In the genomic region with DNA sequence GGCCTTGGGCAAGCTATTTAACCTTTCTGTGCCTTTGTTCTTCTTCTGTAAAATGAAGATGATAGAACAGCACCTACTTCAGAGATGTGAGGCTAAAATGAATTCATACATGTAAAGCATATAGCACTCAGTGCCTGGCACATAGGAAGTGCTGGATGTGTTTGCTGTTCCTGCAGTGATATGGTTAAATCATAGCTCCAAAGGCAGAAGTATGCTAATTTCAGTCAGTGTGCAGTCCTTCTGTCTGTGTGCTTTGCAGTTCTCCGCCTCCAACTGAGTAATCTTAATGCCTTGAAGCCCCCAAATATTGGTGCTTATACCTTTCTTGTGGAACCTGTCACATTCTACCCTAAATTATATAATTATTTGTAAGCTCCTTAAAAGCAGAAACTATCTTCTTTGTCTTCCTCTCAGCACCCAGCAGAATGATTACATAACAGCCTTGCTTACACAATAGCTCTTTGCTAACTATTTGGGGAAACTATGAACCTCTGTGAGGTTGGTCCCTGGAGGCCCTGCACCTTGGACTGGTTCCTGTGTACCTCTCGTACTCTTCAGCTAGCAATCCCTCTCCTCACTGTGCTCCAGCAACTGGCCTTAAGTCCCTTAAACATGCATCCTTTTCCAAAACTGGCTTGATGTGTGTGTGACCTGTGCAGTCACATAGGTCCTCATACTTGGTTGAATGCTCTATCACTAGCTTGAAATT, we compare ENCODE assay signal across 12 cellular contexts. TPM values are rescaled to one million over a fixed set of nuclear protein-coding genes. Genes with fewer than 3 reads are reported as not detected.
A peak's percentile ranks its signal among the peaks of the same experiment; 100 is the strongest.
DNase-seq lines count a peak whose midpoint lies in the region; ATAC-seq and TF ChIP-seq lines count a peak whose summit lies in the region.
"Had no signal": no experiment of that assay in that cellular context is flagged by ENCODE, and none has a peak within 500 bp of the region (broad histone marks: within the 10 kb centered on the region; RNA-seq: fewer than 3 reads in every experiment).

No MANE protein-coding gene starts in this region.

- peak overlapping the region in 2 of 3 donors; percentile 17 to 48 for H3K27ac Mint-ChIP-seq in CD4-positive, CD25-positive, alpha-beta regulatory T cell
- H3K27ac Mint-ChIP-seq in endothelial cell (ENCODE audit: unreplicated experiment) = peak overlapping the region; percentile 0
- H3K27ac Mint-ChIP-seq in naive thymus-derived CD4-positive, alpha-beta T cell = peak overlapping the region in 2 of 9 donors; percentile 24 to 40
- H3K27ac Mint-ChIP-seq: activated naive CD4-positive, alpha-beta T cell treated with anti-CD3 and anti-CD28 coated beads, Interleukin-2, amount 50 U/mL, for 24 hours had no signal

- H3K27me3 Mint-ChIP-seq in CD4-positive, CD25-positive, alpha-beta regulatory T cell = no peaks in the 10 kb centered on the region
- H3K27me3 Mint-ChIP-seq in endothelial cell (ENCODE audit: unreplicated experiment) = no peaks in the 10 kb centered on the region
- H3K27me3 Mint-ChIP-seq in naive thymus-derived CD4-positive, alpha-beta T cell = no peaks in the 10 kb centered on the region
- H3K27me3 Mint-ChIP-seq: activated naive CD4-positive, alpha-beta T cell treated with anti-CD3 and anti-CD28 coated beads, Interleukin-2, amount 50 U/mL, for 24 hours had no signal

- H3K4me1 Mint-ChIP-seq in CD4-positive, CD25-positive, alpha-beta regulatory T cell = peaks cover 11 to 27% (median 22%) of the 10 kb centered on the region in 4 donors
- peaks cover 12% of the 10 kb centered on the region for H3K4me1 Mint-ChIP-seq in endothelial cell (ENCODE audit: unreplicated experiment)
- peaks cover 14 to 26% (median 16%) of the 10 kb centered on the region in 7 donors for H3K4me1 Mint-ChIP-seq in naive thymus-derived CD4-positive, alpha-beta T cell

- H3K4me1 ChIP-seq in CD4-positive, CD25-positive, alpha-beta regulatory T cell (ENCODE audit: control insufficient read depth, insufficient read depth, low read length, poor library complexity, severe bottlenecking) = peaks cover 8% of the 10 kb centered on the region
- H3K4me1 ChIP-seq in naive thymus-derived CD4-positive, alpha-beta T cell (ENCODE audit: control insufficient read depth in 2 of 2, insufficient read depth in 2 of 2, low read length in 2 of 2) = no peaks in the 10 kb centered on the region
- H3K4me1 ChIP-seq: uterus had no signal

- TF ChIP-seq CTCF in endothelial cell (IDR thresholded peaks at IDR 0.05; ENCODE audit: unreplicated experiment) = no peak

- no peak for ATAC-seq in CD4-positive, CD25-positive, alpha-beta regulatory T cell (ENCODE audit: low read depth in 2 of 2)
- ATAC-seq in naive thymus-derived CD4-positive, alpha-beta T cell = peak; percentile 65
- ATAC-seq in GM18519 (IDR thresholded peaks at IDR 0.05; ENCODE audit: low FRiP score, unreplicated experiment) = no peak

- CTCF ChIA-PET in naive thymus-derived CD4-positive, alpha-beta T cell (lab: Charles Lee) = interaction anchor here (0.8 kb wide), 2 partner anchors 34 to 684 kb away, joined by 3 read pairs; no protein-coding TSS in a partner anchor

- peaks cover 11% of the 10 kb centered on the region for H3K36me3 Mint-ChIP-seq in CD4-positive, CD25-positive, alpha-beta regulatory T cell
- H3K36me3 Mint-ChIP-seq in endothelial cell (ENCODE audit: low read depth, unreplicated experiment) = no peaks in the 10 kb centered on the region
- H3K36me3 Mint-ChIP-seq in naive thymus-derived CD4-positive, alpha-beta T cell = peaks cover 0 to 4% (median 0%) of the 10 kb centered on the region in 5 donors

- H3K4me3 ChIP-seq in CD4-positive, CD25-positive, alpha-beta regulatory T cell (ENCODE audit: low read depth, low read length) = no peak overlapping the region
- no peak overlapping the region for H3K4me3 ChIP-seq in naive thymus-derived CD4-positive, alpha-beta T cell (ENCODE audit: low read length)
- H3K4me3 ChIP-seq: uterus had no signal

- no peak for DNase-seq in CD4-positive, CD25-positive, alpha-beta regulatory T cell
- DNase-seq in NCI-H69 (lab: John Stamatoyannopoulos, UW) (peak; percentile 57), endothelial cell (ENCODE audit: low spot score) (no peak), NCI-H748 treated with DMSO at 0.1 percent for 48 hours (lab: John Stamatoyannopoulos, UW) (no peak), T-helper 1 cell (no peak), HCEC 1CT (no peak)
- DNase-seq in naive thymus-derived CD4-positive, alpha-beta T cell = no peak
- DNase-seq: activated CD4-positive, alpha-beta T cell treated with anti-CD3 and anti-CD28 coated beads for 4 hours; NCI-H1694 treated with DMSO at 0.1 percent for 48 hours; uterus had no signal

- intact Hi-C loops in naive thymus-derived CD4-positive, alpha-beta T cell (cut with micrococcal nuclease) = no loop called here

- H3K27ac ChIP-seq in CD4-positive, CD25-positive, alpha-beta regulatory T cell (ENCODE audit: insufficient read depth, low read length, poor library complexity, severe bottlenecking) = no peak overlapping the region
- H3K27ac ChIP-seq in naive thymus-derived CD4-positive, alpha-beta T cell (ENCODE audit: low read depth, low read length) = no peak overlapping the region
- H3K27ac ChIP-seq: uterus had no signal

- no peaks in the 10 kb centered on the region for H3K27me3 ChIP-seq in CD4-positive, CD25-positive, alpha-beta regulatory T cell (ENCODE audit: control insufficient read depth, insufficient read depth, low read length)
- no peaks in the 10 kb centered on the region for H3K27me3 ChIP-seq in naive thymus-derived CD4-positive, alpha-beta T cell (ENCODE audit: control insufficient read depth in 2 of 2, insufficient read depth in 2 of 2, low read length in 2 of 2)
- H3K27me3 ChIP-seq: uterus had no signal

- H3K4me3 Mint-ChIP-seq in CD4-positive, CD25-positive, alpha-beta regulatory T cell = no peak overlapping the region
- H3K4me3 Mint-ChIP-seq in endothelial cell (ENCODE audit: unreplicated experiment) = no peak overlapping the region
- H3K4me3 Mint-ChIP-seq in naive thymus-derived CD4-positive, alpha-beta T cell = no peak overlapping the region
- H3K4me3 Mint-ChIP-seq: activated naive CD4-positive, alpha-beta T cell treated with anti-CD3 and anti-CD28 coated beads, Interleukin-2, amount 50 U/mL, for 24 hours had no signal

- H3K36me3 ChIP-seq in CD4-positive, CD25-positive, alpha-beta regulatory T cell (ENCODE audit: control insufficient read depth, insufficient read depth, low read length) = no peaks in the 10 kb centered on the region
- H3K36me3 ChIP-seq in naive thymus-derived CD4-positive, alpha-beta T cell (ENCODE audit: control insufficient read depth in 2 of 3, insufficient read depth in 3 of 3, low read length in 3 of 3) = no peaks in the 10 kb centered on the region
- H3K36me3 ChIP-seq: uterus had no signal

- H3K9me3 ChIP-seq in CD4-positive, CD25-positive, alpha-beta regulatory T cell (ENCODE audit: control insufficient read depth in 2 of 2, low read length in 2 of 2) = no peaks in the 10 kb centered on the region
- no peaks in the 10 kb centered on the region for H3K9me3 ChIP-seq in naive thymus-derived CD4-positive, alpha-beta T cell (ENCODE audit: control insufficient read depth in 2 of 3, low read length in 3 of 3)
- H3K9me3 ChIP-seq: uterus had no signal

- H3K9me3 Mint-ChIP-seq in CD4-positive, CD25-positive, alpha-beta regulatory T cell = no peaks in the 10 kb centered on the region
- no peaks in the 10 kb centered on the region for H3K9me3 Mint-ChIP-seq in endothelial cell (ENCODE audit: unreplicated experiment)
- no peaks in the 10 kb centered on the region for H3K9me3 Mint-ChIP-seq in naive thymus-derived CD4-positive, alpha-beta T cell
- H3K9me3 Mint-ChIP-seq: activated naive CD4-positive, alpha-beta T cell treated with anti-CD3 and anti-CD28 coated beads, Interleukin-2, amount 50 U/mL, for 24 hours had no signal

- POLR2A ChIA-PET in naive thymus-derived CD4-positive, alpha-beta T cell (lab: Charles Lee) = interaction anchor here (0.7 to 1.3 kb wide), 5 partner anchors 10 to 57 kb away, joined by 3 to 5 read pairs (median 3); partner anchors contain the start of gene CACYBP

RNA-seq across cellular contexts. Expression of gene CACYBP, which starts 57.0 kb away (rescaled TPM):
- total RNA-seq in CD4-positive, CD25-positive, alpha-beta regulatory T cell = 88.1 TPM
- 100 to 1,000 TPM; 153 to 217 (median 186) TPM for polyA plus RNA-seq in CD4-positive, CD25-positive, alpha-beta regulatory T cell
- 95.0 TPM for total RNA-seq in endothelial cell (ENCODE audit: unreplicated experiment)
- total RNA-seq in naive thymus-derived CD4-positive, alpha-beta T cell = 100 to 1,000 TPM in 2 of 5 experiments, 10 to 100 TPM in 3; 70.8 to 190 (median 96.2) TPM
- 100 to 1,000 TPM; 164 to 192 TPM for polyA plus RNA-seq in naive thymus-derived CD4-positive, alpha-beta T cell
